8 cellular contexts compared by ENCODE assay signal in genomic region chr11:8219257-8220021, GRCh38. TPM values are rescaled to one million over a fixed set of nuclear protein-coding genes. Genes with fewer than 3 reads are reported as not detected.
DNase-seq lines count a peak whose midpoint lies in the region; ATAC-seq and TF ChIP-seq lines count a peak whose summit lies in the region.

No MANE protein-coding gene starts in this region.

- no peak overlapping the region for H2BK120ac ChIP-seq in neuronal stem cell (ENCODE audit: low read depth, low read length)

- peak; percentile 37 for DNase-seq in A673 (ENCODE audit: low spot score)
- DNase-seq in DND-41 = peak; percentile 30
- DNase-seq in Panc1 (ENCODE audit: low read depth, low spot score) = peak; percentile 54
- DNase-seq in neuronal stem cell (ENCODE audit: low spot score) = no peak
- no peak for DNase-seq in activated T-helper 2 cell treated with anti-CD3 and anti-CD28 coated beads, Interferon-gamma antibody, Interleukin-2, Interleukin-4, amounts not matched to agents 10 μg/mL and 5 μg/mL and 100 μg/mL, durations not matched to agents 14 hours and 24 hours and 36 hours (ENCODE audit: low spot score)

- H3K4me3 ChIP-seq in A673 (ENCODE audit: low read depth, low read length, poor library complexity, severe bottlenecking) (no peak overlapping the region), DND-41 (ENCODE audit: low read depth in 1 of 2, low read length in 2 of 2) (no peak overlapping the region), Panc1 (ENCODE audit: low read depth in 2 of 2, low read length in 2 of 2) (no peak overlapping the region), neuronal stem cell (ENCODE audit: low read length in 2 of 2) (no peak overlapping the region)

- H3K9me3 ChIP-seq in A673 (ENCODE audit: low read depth, low read length, poor library complexity, severe bottlenecking) = no peaks in the 10 kb centered on the region
- H3K9me3 ChIP-seq in DND-41 (ENCODE audit: insufficient read depth, low read length, severe bottlenecking) = no peaks in the 10 kb centered on the region
- H3K9me3 ChIP-seq in Panc1 (ENCODE audit: control insufficient read depth, insufficient read depth, low read depth, low read length) = no peaks in the 10 kb centered on the region
- H3K9me3 ChIP-seq in neuronal stem cell (replicated peaks in 1 of 2; ENCODE audit: control insufficient read depth in 2 of 2, insufficient read depth in 1 of 2, low read depth in 1 of 2, low read length in 2 of 2) = no peaks in the 10 kb centered on the region

- no peaks in the 10 kb centered on the region for H3K9me3 Mint-ChIP-seq in activated T-helper 2 cell treated with anti-CD3 and anti-CD28 coated beads, Interferon-gamma antibody, Interleukin-2, Interleukin-4, amounts not matched to agents 10 μg/mL and 5 μg/mL and 100 μg/mL, durations not matched to agents 14 hours and 24 hours and 36 hours

- peaks cover 3% of the 10 kb centered on the region for H3K4me1 Mint-ChIP-seq in activated T-helper 2 cell treated with anti-CD3 and anti-CD28 coated beads, Interferon-gamma antibody, Interleukin-2, Interleukin-4, amounts not matched to agents 10 μg/mL and 5 μg/mL and 100 μg/mL, durations not matched to agents 14 hours and 24 hours and 36 hours (ENCODE audit: low read depth)

- H3K79me1 ChIP-seq in neuronal stem cell (ENCODE audit: low read depth, low read length) = no peaks in the 10 kb centered on the region

- H3K27me3 ChIP-seq in A673 (replicated peaks; ENCODE audit: insufficient read depth, low read depth, low read length, poor library complexity) = peaks cover 7% of the 10 kb centered on the region
- no peaks in the 10 kb centered on the region for H3K27me3 ChIP-seq in DND-41 (ENCODE audit: insufficient read depth, low read length, poor library complexity)
- peaks cover 2% of the 10 kb centered on the region; the same call in 1 of the 2 replicates for H3K27me3 ChIP-seq in Panc1 (ENCODE audit: control insufficient read depth, insufficient read depth, low read length)
- peaks cover 0 to 21% (median 0%) of the 10 kb centered on the region in 3 experiments for H3K27me3 ChIP-seq in neuronal stem cell (ENCODE audit: control insufficient read depth in 3 of 3, insufficient read depth in 3 of 3, low read depth in 1 of 3, low read length in 3 of 3)

- no peak overlapping the region for H3K4ac ChIP-seq in neuronal stem cell (ENCODE audit: low read length)

- H3K79me2 ChIP-seq in DND-41 (ENCODE audit: insufficient read depth, low read length) = no peaks in the 10 kb centered on the region

- H3K27me3 Mint-ChIP-seq in activated T-helper 2 cell treated with anti-CD3 and anti-CD28 coated beads, Interferon-gamma antibody, Interleukin-2, Interleukin-4, amounts not matched to agents 10 μg/mL and 5 μg/mL and 100 μg/mL, durations not matched to agents 14 hours and 24 hours and 36 hours (ENCODE audit: low read depth) = peaks cover 2% of the 10 kb centered on the region

- ATAC-seq in DND-41 (ENCODE audit: insufficient read depth, low read depth) = no peak
- peak; percentile 53 for ATAC-seq in HG03432 (IDR thresholded peaks at IDR 0.05; ENCODE audit: unreplicated experiment)
- peak; percentile 93 for ATAC-seq in Panc1
- ATAC-seq in esophagus mucosa = peak; percentile 57
- ATAC-seq in HG03565 (IDR thresholded peaks at IDR 0.05; ENCODE audit: unreplicated experiment) = no peak

- H3K9ac ChIP-seq in DND-41 (ENCODE audit: low read depth, low read length) = no peak overlapping the region
- no peak overlapping the region for H3K9ac ChIP-seq in neuronal stem cell (ENCODE audit: low read depth, low read length, poor library complexity)

- H4K20me1 ChIP-seq in DND-41 (ENCODE audit: insufficient read depth, low read length) = no peaks in the 10 kb centered on the region; the same call in 1 of the 2 replicates

- POLR2A ChIA-PET in A673 (lab: Charles Lee; ENCODE audit: low non-redundant PET) = no interaction called here
- POLR2A ChIA-PET in Panc1 (lab: Charles Lee) = no interaction called here

- H2AK5ac ChIP-seq in neuronal stem cell (ENCODE audit: low read depth, low read length) = no peak overlapping the region

- BruUV-seq in A673 (replicated peaks; lab: Mats Ljungman, UMichigan) (no TSS peak), Panc1 (replicated peaks; lab: Mats Ljungman, UMichigan) (no TSS peak)

- H2BK12ac ChIP-seq in neuronal stem cell (ENCODE audit: low read length) = peak overlapping the region; percentile 30

- no peaks in the 10 kb centered on the region for H3K36me3 Mint-ChIP-seq in activated T-helper 2 cell treated with anti-CD3 and anti-CD28 coated beads, Interferon-gamma antibody, Interleukin-2, Interleukin-4, amounts not matched to agents 10 μg/mL and 5 μg/mL and 100 μg/mL, durations not matched to agents 14 hours and 24 hours and 36 hours (ENCODE audit: low read depth)

- intact Hi-C loops in A673 (cut with micrococcal nuclease; ENCODE audit: unreplicated experiment) = loop anchor here (10.0 kb wide), 1 partner anchor 595 kb away; a partner anchor contains a TSS
- intact Hi-C loops in Panc1 (cut with micrococcal nuclease; ENCODE audit: unreplicated experiment) = loop anchor here (10.0 kb wide), 1 partner anchor 95 kb away; no protein-coding TSS in a partner anchor
- intact Hi-C loops in activated T-helper 2 cell treated with anti-CD3 and anti-CD28 coated beads, Interferon-gamma antibody, Interleukin-2, Interleukin-4, amounts not matched to agents 10 μg/mL and 5 μg/mL and 100 μg/mL, durations not matched to agents 14 hours and 24 hours and 36 hours (cut with micrococcal nuclease) = no loop called here

- no peak overlapping the region; the same call in 1 of the 2 replicates for H2AFZ ChIP-seq in DND-41 (ENCODE audit: low read depth, low read length)
- H2AFZ ChIP-seq in neuronal stem cell (ENCODE audit: low read length) = no peak overlapping the region

- in situ Hi-C loops in Panc1 (cut with HindIII; ENCODE audit: low pct_unique_long_range_greater_than_20kb, low sequenced_read_pairs) = no loop called here

- H2BK5ac ChIP-seq in neuronal stem cell (ENCODE audit: low read length) = peak overlapping the region; percentile 30

- no peaks in the 10 kb centered on the region for H3K4me1 ChIP-seq in A673 (ENCODE audit: insufficient read depth, low read length, poor library complexity, severe bottlenecking)
- H3K4me1 ChIP-seq in DND-41 (ENCODE audit: insufficient read depth, low read length) = no peaks in the 10 kb centered on the region
- H3K4me1 ChIP-seq in Panc1 (ENCODE audit: control insufficient read depth, insufficient read depth, low read length) = no peaks in the 10 kb centered on the region
- H3K4me1 ChIP-seq in neuronal stem cell (ENCODE audit: control insufficient read depth in 2 of 2, insufficient read depth in 1 of 2, low read depth in 1 of 2, low read length in 2 of 2) = peaks cover 0 to 13% of the 10 kb centered on the region in 2 donors

- H3K4me3 Mint-ChIP-seq in activated T-helper 2 cell treated with anti-CD3 and anti-CD28 coated beads, Interferon-gamma antibody, Interleukin-2, Interleukin-4, amounts not matched to agents 10 μg/mL and 5 μg/mL and 100 μg/mL, durations not matched to agents 14 hours and 24 hours and 36 hours (ENCODE audit: low read depth) = no peak overlapping the region

- no CpG with 5 or more reads among the region's 16 CpGs for WGBS in neuronal stem cell (ENCODE audit: extremely low coverage in 2 of 2, insufficient read length in 2 of 2, insufficient replicate concordance in 1 of 2), 2 donors

- H4K8ac ChIP-seq in neuronal stem cell (ENCODE audit: low read depth, low read length) = no peak overlapping the region

- no peak overlapping the region for H3K23ac ChIP-seq in neuronal stem cell (ENCODE audit: low read depth, low read length, poor library complexity)

- peak overlapping the region; percentile 63 for H3K18ac ChIP-seq in neuronal stem cell (ENCODE audit: low read length)

- CTCF ChIA-PET in A673 (lab: Charles Lee) = no interaction called here
- CTCF ChIA-PET in Panc1 (lab: Charles Lee) = interaction anchor here (1.1 kb wide), 1 partner anchor 347 kb away, joined by 6 read pairs; no protein-coding TSS in a partner anchor

- no peak overlapping the region for H4K91ac ChIP-seq in neuronal stem cell (ENCODE audit: low read depth, low read length, poor library complexity)

- H3K14ac ChIP-seq in neuronal stem cell (ENCODE audit: low read length) = no peak overlapping the region

- H3K4me2 ChIP-seq in DND-41 (ENCODE audit: insufficient read depth, low read length) (no peak overlapping the region), neuronal stem cell (ENCODE audit: insufficient read depth, low read length, poor library complexity, severe bottlenecking) (no peak overlapping the region)

- H3K27ac Mint-ChIP-seq in activated T-helper 2 cell treated with anti-CD3 and anti-CD28 coated beads, Interferon-gamma antibody, Interleukin-2, Interleukin-4, amounts not matched to agents 10 μg/mL and 5 μg/mL and 100 μg/mL, durations not matched to agents 14 hours and 24 hours and 36 hours = no peak overlapping the region

- H2BK15ac ChIP-seq in neuronal stem cell (ENCODE audit: low read length) = peak overlapping the region; percentile 11

- TF ChIP-seq CTCF in A673 (conservative IDR thresholded peaks at IDR 0.05; ENCODE audit: low read depth, low read length) = peak; percentile 64
- TF ChIP-seq CTCF in DND-41 (IDR thresholded peaks at IDR 0.05; ENCODE audit: borderline replicate concordance, extremely low read depth, low read length, poor library complexity, severe bottlenecking) = peak; percentile 61
- TF ChIP-seq CTCF in Panc1 (IDR thresholded peaks at IDR 0.05) = peak; percentile 98

- H3K27ac ChIP-seq in A673 (ENCODE audit: low read depth, low read length, poor library complexity, severe bottlenecking) = no peak overlapping the region
- no peak overlapping the region for H3K27ac ChIP-seq in DND-41 (ENCODE audit: low read length)
- no peak overlapping the region for H3K27ac ChIP-seq in Panc1 (ENCODE audit: low read length)
- no peak overlapping the region for H3K27ac ChIP-seq in neuronal stem cell (replicated peaks; ENCODE audit: low read length)

- H3K36me3 ChIP-seq in A673 (ENCODE audit: insufficient read depth, low read length, poor library complexity, severe bottlenecking) (no peaks in the 10 kb centered on the region), DND-41 (ENCODE audit: insufficient read depth, low read length) (no peaks in the 10 kb centered on the region), Panc1 (ENCODE audit: control insufficient read depth, insufficient read depth, low read length) (no peaks in the 10 kb centered on the region), neuronal stem cell (replicated peaks in 1 of 2; ENCODE audit: control insufficient read depth in 2 of 2, insufficient read depth in 2 of 2, low read length in 2 of 2) (no peaks in the 10 kb centered on the region)

RNA-seq across cellular contexts. Expression of gene LMO1, which starts 44.2 kb away (rescaled TPM):
- total RNA-seq in A673 (2021) (not detected in 2 replicates), Panc1 (2021; ENCODE audit: unreplicated experiment) (not detected), esophagus mucosa (not detected)
- not detected for polyA plus RNA-seq in Panc1 (2012; ENCODE audit: insufficient read length)
- 9.9 TPM for polyA plus RNA-seq in neuronal stem cell (2013, experiment 1 of 2)
- 9.4 TPM for polyA plus RNA-seq in neuronal stem cell (2013, experiment 2 of 2)
- not detected in 2 replicates for total RNA-seq in activated T-helper 2 cell treated with anti-CD3 and anti-CD28 coated beads, Interferon-gamma antibody, Interleukin-2, Interleukin-4, amounts not matched to agents 10 μg/mL and 5 μg/mL and 100 μg/mL, durations not matched to agents 14 hours and 24 hours and 36 hours

RNA-seq across cellular contexts. Expression of gene RIC3, which starts 50.6 kb away (rescaled TPM):
- total RNA-seq in A673 (2021) (not detected in 2 replicates), Panc1 (2021; ENCODE audit: unreplicated experiment) (4.2 TPM), esophagus mucosa (4.7 TPM)
- polyA plus RNA-seq in Panc1 (2012; ENCODE audit: insufficient read length) = 0.55 TPM
- 12.4 TPM for polyA plus RNA-seq in neuronal stem cell (2013, experiment 1 of 2)
- 12.3 TPM for polyA plus RNA-seq in neuronal stem cell (2013, experiment 2 of 2)
- total RNA-seq in activated T-helper 2 cell treated with anti-CD3 and anti-CD28 coated beads, Interferon-gamma antibody, Interleukin-2, Interleukin-4, amounts not matched to agents 10 μg/mL and 5 μg/mL and 100 μg/mL, durations not matched to agents 14 hours and 24 hours and 36 hours = 2.3 and 3.2 TPM in 2 replicates

Comparison
In these comparisons a context has a peak if more than half of its experiments do, and no peak if none do; other contexts are left out.
1. DNase-seq: peak in A673 (single experiment), DND-41 (single experiment) and Panc1 (single experiment); none in neuronal stem cell (single experiment) and activated T-helper 2 cell treated with anti-CD3 and anti-CD28 coated beads, Interferon-gamma antibody, Interleukin-2, Interleukin-4, amounts not matched to agents 10 μg/mL and 5 μg/mL and 100 μg/mL, durations not matched to agents 14 hours and 24 hours and 36 hours (single experiment).
2. ATAC-seq: peak in HG03432 (single experiment), Panc1 (single experiment) and esophagus mucosa (single experiment); none in DND-41 (single experiment) and HG03565 (single experiment).
3. Peak in every context shown above with its lines, with median percentiles within 50 percentile points of each other: CTCF ChIP-seq.